In the genomic region with DNA sequence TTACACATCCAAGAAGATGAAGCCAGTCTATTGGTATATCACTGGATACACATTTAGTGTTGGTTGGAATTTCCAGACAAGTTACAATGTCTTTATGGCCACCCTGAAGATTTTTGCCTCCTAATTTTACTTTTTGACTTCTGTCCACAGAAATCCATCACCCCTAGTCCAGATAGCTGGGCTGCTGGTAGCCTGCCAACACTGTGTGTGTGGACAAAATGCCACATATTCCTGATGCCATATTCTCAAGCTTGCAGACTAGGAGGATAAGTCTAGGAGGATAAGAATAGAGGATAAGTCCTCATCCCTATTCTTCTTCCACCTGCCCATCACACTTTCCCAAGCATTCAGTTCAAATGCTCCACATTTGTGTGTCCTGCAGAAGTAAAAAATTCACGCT, we compare ENCODE assay signal across 23 cellular contexts. TPM values are rescaled to one million over a fixed set of nuclear protein-coding genes. Genes with fewer than 3 reads are reported as not detected.
"Had no signal": no experiment of that assay in that cellular context is flagged by ENCODE, and none has a peak within 500 bp of the region (broad histone marks: within the 10 kb centered on the region; RNA-seq: fewer than 3 reads in every experiment).

No MANE protein-coding gene starts in this region.

- H3K27ac Mint-ChIP-seq: IgD-negative memory B cell had no signal

- H3K36me3 ChIP-seq: SJSA1 had no signal

- H3K4me3 Mint-ChIP-seq: IgD-negative memory B cell had no signal

- H3K9me3 ChIP-seq: SJSA1 had no signal

- H3K27ac ChIP-seq: KMS-11, SJSA1, SK-N-MC had no signal

- H3K9me3 Mint-ChIP-seq: IgD-negative memory B cell had no signal

- DNase-seq: Kasumi-1, MM.1S, NCI-H1092 treated with DMSO at 0.1 percent for 48 hours, NCI-H1436, NCI-H187, NCI-H2029, NCI-H2081 treated with DMSO at 0.1 percent for 48 hours, NCI-H2171, NCI-H345, NCI-H446 treated with DMSO at 0.1 percent for 48 hours, NCI-H510A treated with DMSO at 0.1 percent for 48 hours, NCI-H526, NCI-H82, Right ventricle myocardium superior, RPMI8226, SIG-M5 had no signal

- H3K4me3 ChIP-seq: K562, SJSA1, SK-N-MC had no signal

- H3K36me3 Mint-ChIP-seq: IgD-negative memory B cell had no signal

RNA-seq across cellular contexts. Expression of gene ESR2, which starts 4.6 kb away (rescaled TPM):
- total RNA-seq: HT1080, M059J had no signal
